ENCODE assay signal across 26 cellular contexts in the genomic region with DNA sequence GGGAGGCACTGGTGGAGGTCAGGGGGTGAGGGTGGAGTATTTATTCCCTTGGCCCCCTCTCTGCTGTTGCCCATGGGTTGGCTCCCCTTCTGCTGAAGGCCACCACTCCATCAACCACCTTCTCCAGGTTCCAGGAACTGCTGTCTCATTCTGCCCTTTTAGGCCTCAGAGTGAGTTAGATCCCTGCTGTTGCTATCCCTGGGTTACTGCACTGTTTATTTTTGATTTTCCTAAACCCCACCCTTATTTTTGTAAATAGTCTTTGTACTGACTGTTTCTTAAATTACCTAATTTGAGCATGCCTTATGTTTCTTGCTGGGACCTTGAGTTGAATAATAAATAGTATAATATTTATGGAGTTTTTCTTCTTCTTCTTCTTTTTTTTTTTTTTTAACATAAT.
DNase-seq lines count a peak whose midpoint lies in the region; ATAC-seq, FAIRE-seq and TF ChIP-seq lines count a peak whose summit lies in the region.
"Had no signal": no experiment of that assay in that cellular context is flagged by ENCODE, and none has a peak within 500 bp of the region (broad histone marks: within the 10 kb centered on the region; RNA-seq: fewer than 3 reads in every experiment).

No MANE protein-coding gene starts in this region.

- intact Hi-C loops in HepG2 (cut with micrococcal nuclease; ENCODE audit: unreplicated experiment): no loop called here
- intact Hi-C loops in right lobe of liver (cut with DNase I): no loop called here
- intact Hi-C loops in Caco-2 (cut with micrococcal nuclease; ENCODE audit: unreplicated experiment): loop anchor here (5.0 kb wide), 1 partner anchor 133 kb away; a partner anchor contains a TSS

- ATAC-seq in HepG2: no peak
- no peak for ATAC-seq in right lobe of liver
- ATAC-seq in GM21381 (IDR thresholded peaks at IDR 0.05; ENCODE audit: unreplicated experiment): no peak
- no peak for ATAC-seq in HG02970 (IDR thresholded peaks at IDR 0.05; ENCODE audit: low FRiP score, unreplicated experiment)
- ATAC-seq: activated CD8-positive, alpha-beta memory T cell treated with anti-CD3 and anti-CD28 coated beads, Interleukin-2, amount 10 ng/mL, durations not matched to agents 7 days and 5 days; heart right ventricle; natural killer cell treated with Interleukin-12 subunit alpha and Interleukin-12 subunit beta and Interleukin-15 and Interleukin-18, amount 100 ng/mL, for 72 hours had no signal

- H3K27me3 ChIP-seq in HepG2 (ENCODE audit: control insufficient read depth in 1 of 2, insufficient read depth in 2 of 2, low read length in 2 of 2) (no peaks in the 10 kb centered on the region), right lobe of liver (no peaks in the 10 kb centered on the region), astrocyte (ENCODE audit: insufficient read depth, low read length) (no peaks in the 10 kb centered on the region), subcutaneous abdominal adipose tissue (ENCODE audit: control insufficient read depth in 5 of 5, insufficient read depth in 4 of 5, low read length in 5 of 5) (no peaks in the 10 kb centered on the region), Caco-2 (replicated peaks; ENCODE audit: control insufficient read depth, insufficient read depth, low read length) (no peaks in the 10 kb centered on the region)
- H3K27me3 ChIP-seq: BLaER1, heart right ventricle, sigmoid colon, testis, vagina had no signal

- H3K4me1 ChIP-seq in HepG2 (ENCODE audit: insufficient read depth, low read length) (peaks cover 30% of the 10 kb centered on the region), right lobe of liver (no peaks in the 10 kb centered on the region), astrocyte (ENCODE audit: insufficient read depth, low read length) (peaks cover 18% of the 10 kb centered on the region), subcutaneous abdominal adipose tissue (ENCODE audit: control insufficient read depth in 5 of 5, insufficient read depth in 5 of 5, low read length in 5 of 5) (peaks cover 0 to 8% (median 5%) of the 10 kb centered on the region in 5 donors), Caco-2 (peaks cover 10% of the 10 kb centered on the region)
- H3K4me1 ChIP-seq: BLaER1, sigmoid colon, vagina had no signal

- H3K36me3 ChIP-seq in HepG2 (replicated peaks in 1 of 2; ENCODE audit: control insufficient read depth in 1 of 2, insufficient read depth in 2 of 2, low read length in 2 of 2) (peaks cover 2 to 10% of the 10 kb centered on the region in 2 experiments; a peak in 3 of 5 replicates), right lobe of liver (peaks cover 0 to 8% (median 0%) of the 10 kb centered on the region in 4 donors), astrocyte (ENCODE audit: insufficient read depth, low read length) (no peaks in the 10 kb centered on the region), subcutaneous abdominal adipose tissue (ENCODE audit: control insufficient read depth in 5 of 5, insufficient read depth in 5 of 5, low read length in 5 of 5) (peaks cover 3 to 25% (median 20%) of the 10 kb centered on the region in 5 donors), Caco-2 (ENCODE audit: control insufficient read depth, insufficient read depth, low read length) (peaks cover 1% of the 10 kb centered on the region; the same call in 1 of the 2 replicates)
- H3K36me3 ChIP-seq: vagina had no signal

- H3K27me3 Mint-ChIP-seq in astrocyte (ENCODE audit: low read depth, unreplicated experiment): no peaks in the 10 kb centered on the region
- no peaks in the 10 kb centered on the region for H3K27me3 Mint-ChIP-seq in Caco-2 (ENCODE audit: insufficient read depth, unreplicated experiment)
- H3K27me3 Mint-ChIP-seq: activated CD8-positive, alpha-beta memory T cell treated with anti-CD3 and anti-CD28 coated beads, Interleukin-2, amount 10 ng/mL, durations not matched to agents 7 days and 5 days; activated naive CD8-positive, alpha-beta T cell treated with anti-CD3 and anti-CD28 coated beads, Interleukin-2, amount 10 ng/mL, durations not matched to agents 7 days and 5 days; natural killer cell treated with Interleukin-12 subunit alpha and Interleukin-12 subunit beta and Interleukin-15 and Interleukin-18, amount 100 ng/mL, for 72 hours had no signal

- H3K9me3 ChIP-seq in HepG2 (ENCODE audit: low read length): no peaks in the 10 kb centered on the region
- H3K9me3 ChIP-seq in right lobe of liver: no peaks in the 10 kb centered on the region
- H3K9me3 ChIP-seq in astrocyte (ENCODE audit: insufficient read depth, low read depth, low read length): no peaks in the 10 kb centered on the region
- H3K9me3 ChIP-seq in subcutaneous abdominal adipose tissue (ENCODE audit: control insufficient read depth in 5 of 5, low read length in 5 of 5): no peaks in the 10 kb centered on the region
- no peaks in the 10 kb centered on the region for H3K9me3 ChIP-seq in Caco-2
- H3K9me3 ChIP-seq: BLaER1, heart right ventricle, sigmoid colon, testis, vagina had no signal

- DNase-seq in HepG2 (ENCODE audit: low spot score) (no peak), right lobe of liver (no peak), astrocyte (ENCODE audit: low read depth) (no peak), fibroblast of villous mesenchyme (ENCODE audit: low read depth) (peak; percentile 62), Caco-2 (no peak)
- DNase-seq: ACHN; activated CD4-positive, alpha-beta T cell treated with anti-CD3 and anti-CD28 coated beads for 48 hours; activated CD8-positive, alpha-beta memory T cell treated with anti-CD3 and anti-CD28 coated beads, Interleukin-2, amount 10 ng/mL, durations not matched to agents 7 days and 5 days; activated naive CD8-positive, alpha-beta T cell treated with anti-CD3 and anti-CD28 coated beads, Interleukin-2, amount 10 ng/mL, durations not matched to agents 7 days and 5 days; Calu3; EL; heart right ventricle; KG1; NCI-H1694 treated with DMSO at 0.1 percent for 48 hours; NCI-H774; SIG-M5; sigmoid colon; testis had no signal

- no TSS peak for BruUV-seq in HepG2 (replicated peaks; lab: Mats Ljungman, UMichigan)
- BruUV-seq in Caco-2 (replicated peaks; lab: Mats Ljungman, UMichigan): no TSS peak

- no peak overlapping the region for H3K4me3 ChIP-seq in HepG2 (replicated peaks in 1 of 3; ENCODE audit: insufficient read depth in 1 of 3, low read depth in 2 of 3, low read length in 3 of 3)
- H3K4me3 ChIP-seq in right lobe of liver: no peak overlapping the region
- no peak overlapping the region for H3K4me3 ChIP-seq in astrocyte (ENCODE audit: insufficient read depth, low read depth, low read length)
- H3K4me3 ChIP-seq in fibroblast of villous mesenchyme (ENCODE audit: low read depth, low read length): no peak overlapping the region
- H3K4me3 ChIP-seq in subcutaneous abdominal adipose tissue (ENCODE audit: low read depth in 1 of 5, low read length in 5 of 5): no peak overlapping the region
- no peak overlapping the region for H3K4me3 ChIP-seq in Caco-2 (ENCODE audit: low read depth, low read length)
- H3K4me3 ChIP-seq: BLaER1, heart right ventricle, sigmoid colon, testis, vagina had no signal

- H3K79me2 ChIP-seq in HepG2 (ENCODE audit: insufficient read depth, low read length): no peaks in the 10 kb centered on the region
- H3K79me2 ChIP-seq in astrocyte (ENCODE audit: insufficient read depth, low read length): no peaks in the 10 kb centered on the region

- H3K27ac ChIP-seq in HepG2 (ENCODE audit: extremely low read length, insufficient read depth, low read length) (peak overlapping the region; percentile 35), right lobe of liver (no peak overlapping the region), astrocyte (ENCODE audit: low read depth, low read length) (no peak overlapping the region), subcutaneous abdominal adipose tissue (ENCODE audit: low read depth, low read length) (peak overlapping the region; percentile 12)
- H3K27ac ChIP-seq: BLaER1, sigmoid colon, testis, vagina had no signal

- CTCF ChIA-PET in HepG2 (lab: Yijun Ruan, JAX; ENCODE audit: low intra/inter-chr PET ratio, low total read pairs): no interaction called here
- CTCF ChIA-PET in Caco-2 (lab: Charles Lee): no interaction called here

- no peak for TF ChIP-seq EP300 in HepG2 (IDR thresholded peaks at IDR 0.05; ENCODE audit: low read depth in 2 of 2, low read length in 2 of 2)
- TF ChIP-seq EP300 in HepG2 (CRISPR knock-in tag; IDR thresholded peaks at IDR 0.05; ENCODE audit: borderline replicate concordance): no peak

- TF ChIP-seq CTCF in HepG2 (CRISPR knock-in tag; IDR thresholded peaks at IDR 0.05) (no peak), right lobe of liver (IDR thresholded peaks at IDR 0.05) (no peak), astrocyte (IDR thresholded peaks at IDR 0.05; ENCODE audit: insufficient read depth, low read depth, low read length) (no peak), fibroblast of villous mesenchyme (IDR thresholded peaks at IDR 0.05; ENCODE audit: insufficient read depth, low read depth, low read length) (no peak), Caco-2 (IDR thresholded peaks at IDR 0.05; ENCODE audit: insufficient read depth in 1 of 2, low read depth in 1 of 2, low read length in 1 of 2, severe bottlenecking in 1 of 2, unreplicated experiment in 1 of 2) (no peak)

- no peak for TF ChIP-seq POLR2A in HepG2 (IDR thresholded peaks at IDR 0.05; ENCODE audit: insufficient read depth in 1 of 2, low read depth in 2 of 2, low read length in 2 of 2)
- TF ChIP-seq POLR2A in right lobe of liver (IDR thresholded peaks at IDR 0.05): no peak

- peaks cover 14% of the 10 kb centered on the region for H3K4me1 Mint-ChIP-seq in astrocyte (ENCODE audit: low read depth, unreplicated experiment)
- H3K4me1 Mint-ChIP-seq in Caco-2 (ENCODE audit: low read depth, unreplicated experiment): no peaks in the 10 kb centered on the region
- H3K4me1 Mint-ChIP-seq: activated naive CD8-positive, alpha-beta T cell treated with anti-CD3 and anti-CD28 coated beads, Interleukin-2, amount 10 ng/mL, durations not matched to agents 7 days and 5 days had no signal

- no peak for TF ChIP-seq RAD21 in HepG2 (CRISPR knock-in tag; IDR thresholded peaks at IDR 0.05)

- in situ Hi-C loops in HepG2 (cut with HindIII; ENCODE audit: extremely low pct_ligation_motif_present, low pct_unique_long_range_greater_than_20kb): no loop called here

- H3K9ac ChIP-seq in HepG2 (ENCODE audit: insufficient read depth, low read depth, low read length): no peak overlapping the region
- H3K9ac ChIP-seq in astrocyte (ENCODE audit: low read length): no peak overlapping the region
- H3K9ac ChIP-seq in subcutaneous abdominal adipose tissue (ENCODE audit: low read length in 5 of 5): no peak overlapping the region
- H3K9ac ChIP-seq: BLaER1 had no signal

- H4K20me1 ChIP-seq in HepG2 (ENCODE audit: insufficient read depth, low read length): no peaks in the 10 kb centered on the region
- H4K20me1 ChIP-seq in astrocyte (ENCODE audit: insufficient read depth, low read length): no peaks in the 10 kb centered on the region
- H4K20me1 ChIP-seq: BLaER1 had no signal

- POLR2A ChIA-PET in HepG2 (lab: Yijun Ruan, JAX) (no interaction called here), Caco-2 (lab: Charles Lee) (no interaction called here)

- H3K4me3 Mint-ChIP-seq in astrocyte (ENCODE audit: unreplicated experiment) (no peak overlapping the region), Caco-2 (ENCODE audit: unreplicated experiment) (no peak overlapping the region)
- H3K4me3 Mint-ChIP-seq: activated CD8-positive, alpha-beta memory T cell treated with anti-CD3 and anti-CD28 coated beads, Interleukin-2, amount 10 ng/mL, durations not matched to agents 7 days and 5 days; activated naive CD8-positive, alpha-beta T cell treated with anti-CD3 and anti-CD28 coated beads, Interleukin-2, amount 10 ng/mL, durations not matched to agents 7 days and 5 days; mesothelial cell of epicardium; natural killer cell treated with Interleukin-12 subunit alpha and Interleukin-12 subunit beta and Interleukin-15 and Interleukin-18, amount 100 ng/mL, for 72 hours had no signal

- no peaks in the 10 kb centered on the region for H3K9me3 Mint-ChIP-seq in astrocyte (ENCODE audit: unreplicated experiment)
- no peaks in the 10 kb centered on the region for H3K9me3 Mint-ChIP-seq in Caco-2 (ENCODE audit: unreplicated experiment)
- H3K9me3 Mint-ChIP-seq: activated naive CD8-positive, alpha-beta T cell treated with anti-CD3 and anti-CD28 coated beads, Interleukin-2, amount 10 ng/mL, durations not matched to agents 7 days and 5 days; mesothelial cell of epicardium; natural killer cell treated with Interleukin-12 subunit alpha and Interleukin-12 subunit beta and Interleukin-15 and Interleukin-18, amount 100 ng/mL, for 72 hours had no signal

- FAIRE-seq in HepG2 (lab: Jason Lieb, UNC) (no peak), astrocyte (lab: Jason Lieb, UNC) (no peak)
- FAIRE-seq: H1 had no signal

- H3K36me3 Mint-ChIP-seq in astrocyte (ENCODE audit: low read depth, unreplicated experiment) (peaks cover 4% of the 10 kb centered on the region), Caco-2 (ENCODE audit: insufficient read depth, unreplicated experiment) (peaks cover 14% of the 10 kb centered on the region)

- no peak overlapping the region for H3K4me2 ChIP-seq in HepG2 (ENCODE audit: low read depth, low read length)
- H3K4me2 ChIP-seq in astrocyte (ENCODE audit: low read length): no peak overlapping the region
- H3K4me2 ChIP-seq: BLaER1 had no signal

- H2AFZ ChIP-seq in HepG2 (ENCODE audit: low read length): no peak overlapping the region
- H2AFZ ChIP-seq in astrocyte (ENCODE audit: low read depth, low read length): no peak overlapping the region

- peak overlapping the region; percentile 69 for H3K27ac Mint-ChIP-seq in astrocyte (ENCODE audit: unreplicated experiment)
- H3K27ac Mint-ChIP-seq in Caco-2 (ENCODE audit: unreplicated experiment): no peak overlapping the region
- H3K27ac Mint-ChIP-seq: activated CD8-positive, alpha-beta memory T cell treated with anti-CD3 and anti-CD28 coated beads, Interleukin-2, amount 10 ng/mL, durations not matched to agents 7 days and 5 days; activated naive CD8-positive, alpha-beta T cell treated with anti-CD3 and anti-CD28 coated beads, Interleukin-2, amount 10 ng/mL, durations not matched to agents 7 days and 5 days; mesothelial cell of epicardium had no signal

Comparison
In these comparisons a context has a peak if more than half of its experiments do, and no peak if none do; other contexts are left out.
1. H3K27ac ChIP-seq: peak in HepG2 (single experiment) and subcutaneous abdominal adipose tissue (single experiment); none in right lobe of liver (0 of 3) and astrocyte (single experiment).